In genomic region chr6:193773-194310, GRCh38 we compare ENCODE assay signal across 10 cellular contexts.
A peak's percentile ranks its signal among the peaks of the same experiment; 100 is the strongest.
DNase-seq lines count a peak whose midpoint lies in the region; ATAC-seq, FAIRE-seq and TF ChIP-seq lines count a peak whose summit lies in the region.
"Had no signal": no experiment of that assay in that cellular context is flagged by ENCODE, and none has a peak within 500 bp of the region (broad histone marks: within the 10 kb centered on the region; RNA-seq: fewer than 3 reads in every experiment).

No MANE protein-coding gene starts in this region.

- intact Hi-C loops in activated CD4-positive, alpha-beta memory T cell treated with anti-CD3 and anti-CD28 coated beads for 36 hours (cut with micrococcal nuclease) = loop anchor here (1.0 kb wide), 3 partner anchors 15 to 31 kb away; no protein-coding TSS in a partner anchor
- intact Hi-C loops in MCF 10A (cut with micrococcal nuclease) (no loop called here), transverse colon (cut with DNase I; ENCODE audit: low total_unique reads) (no loop called here)

- no TSS peak for BruUV-seq in MCF 10A (replicated peaks; lab: Mats Ljungman, UMichigan)

- H3K9me3 Mint-ChIP-seq in activated CD4-positive, alpha-beta memory T cell treated with anti-CD3 and anti-CD28 coated beads for 36 hours = no peaks in the 10 kb centered on the region
- peaks cover 8% of the 10 kb centered on the region for H3K9me3 Mint-ChIP-seq in natural killer cell treated with Interleukin-12 subunit alpha and Interleukin-12 subunit beta and Interleukin-15 and Interleukin-18, amount 100 ng/mL, for 72 hours
- H3K9me3 Mint-ChIP-seq in GM23338 (no peaks in the 10 kb centered on the region; the same call in 1 of the 3 replicates), MCF 10A (ENCODE audit: unreplicated experiment) (no peaks in the 10 kb centered on the region)

- TF ChIP-seq CTCF in GM23338 (conservative IDR thresholded peaks at IDR 0.05; ENCODE audit: low read depth in 2 of 2) (no peak), MCF 10A (IDR thresholded peaks at IDR 0.05; ENCODE audit: unreplicated experiment) (no peak), transverse colon (IDR thresholded peaks at IDR 0.05) (no peak)

- in situ Hi-C loops in transverse colon (cut with MboI; ENCODE audit: low pct_ligation_motif_present in 1 of 4, low pct_unique_long_range_greater_than_20kb in 1 of 4, low sequenced_read_pairs in 3 of 4) = no loop called here

- H3K27me3 ChIP-seq in GM23338 (ENCODE audit: insufficient read depth) = no peaks in the 10 kb centered on the region
- H3K27me3 ChIP-seq in transverse colon = no peaks in the 10 kb centered on the region

- CTCF ChIA-PET in activated CD4-positive, alpha-beta memory T cell treated with anti-CD3 and anti-CD28 coated beads for 36 hours (lab: Charles Lee) = interaction anchor here (0.6 to 1.0 kb wide), 3 partner anchors 27 to 196 kb away, joined by 3 read pairs; no protein-coding TSS in a partner anchor
- CTCF ChIA-PET in MCF 10A (lab: Yijun Ruan, JAX) = no interaction called here

- H3K27me3 Mint-ChIP-seq in activated CD4-positive, alpha-beta memory T cell treated with anti-CD3 and anti-CD28 coated beads for 36 hours = no peaks in the 10 kb centered on the region
- H3K27me3 Mint-ChIP-seq in natural killer cell treated with Interleukin-12 subunit alpha and Interleukin-12 subunit beta and Interleukin-15 and Interleukin-18, amount 100 ng/mL, for 72 hours = no peaks in the 10 kb centered on the region
- peaks cover 5% of the 10 kb centered on the region for H3K27me3 Mint-ChIP-seq in GM23338 (ENCODE audit: insufficient read depth, low read depth, poor library complexity)
- H3K27me3 Mint-ChIP-seq in MCF 10A (ENCODE audit: insufficient read depth, unreplicated experiment) = no peaks in the 10 kb centered on the region

- TF ChIP-seq EP300 in transverse colon (IDR thresholded peaks at IDR 0.05; ENCODE audit: low read depth) = no peak

- peaks cover 68% of the 10 kb centered on the region for H3K4me1 Mint-ChIP-seq in activated CD4-positive, alpha-beta memory T cell treated with anti-CD3 and anti-CD28 coated beads for 36 hours (ENCODE audit: low read depth)
- H3K4me1 Mint-ChIP-seq in natural killer cell treated with Interleukin-12 subunit alpha and Interleukin-12 subunit beta and Interleukin-15 and Interleukin-18, amount 100 ng/mL, for 72 hours (ENCODE audit: low read depth in 2 of 2) = peaks cover 62 to 72% of the 10 kb centered on the region in 2 donors
- H3K4me1 Mint-ChIP-seq in GM23338 = no peaks in the 10 kb centered on the region; the same call in 2 of the 3 replicates
- peaks cover 16% of the 10 kb centered on the region for H3K4me1 Mint-ChIP-seq in MCF 10A (ENCODE audit: insufficient read depth, unreplicated experiment)

- H3K36me3 ChIP-seq in GM23338 (ENCODE audit: insufficient read depth) (no peaks in the 10 kb centered on the region), transverse colon (no peaks in the 10 kb centered on the region)

- H3K36me3 Mint-ChIP-seq in activated CD4-positive, alpha-beta memory T cell treated with anti-CD3 and anti-CD28 coated beads for 36 hours = no peaks in the 10 kb centered on the region
- H3K36me3 Mint-ChIP-seq in natural killer cell treated with Interleukin-12 subunit alpha and Interleukin-12 subunit beta and Interleukin-15 and Interleukin-18, amount 100 ng/mL, for 72 hours = peaks cover 6% of the 10 kb centered on the region
- H3K36me3 Mint-ChIP-seq in GM23338 (ENCODE audit: low read depth) (no peaks in the 10 kb centered on the region; the same call in 2 of the 3 replicates), MCF 10A (ENCODE audit: insufficient read depth, unreplicated experiment) (no peaks in the 10 kb centered on the region)

- peak; percentile 58 for ATAC-seq in HG02610 (IDR thresholded peaks at IDR 0.05; ENCODE audit: unreplicated experiment)
- ATAC-seq in natural killer cell treated with Interleukin-12 subunit alpha and Interleukin-12 subunit beta and Interleukin-15 and Interleukin-18, amount 100 ng/mL, for 72 hours = peak; percentile 69 to 76
- ATAC-seq in GM23338 = no peak

- H3K79me2 ChIP-seq in GM23338 (replicated peaks; ENCODE audit: insufficient read depth) = no peaks in the 10 kb centered on the region

- H3K4me3 ChIP-seq in GM23338 (no peak overlapping the region), transverse colon (no peak overlapping the region)
- H3K4me3 ChIP-seq: GM23248 had no signal

- H3K4me2 ChIP-seq in GM23338 = no peak overlapping the region

- H3K9me3 ChIP-seq in transverse colon = no peaks in the 10 kb centered on the region

- no peaks in the 10 kb centered on the region for H3F3A ChIP-seq in GM23338 (replicated peaks; ENCODE audit: low read depth)

- H3K27ac ChIP-seq in GM23338 (ENCODE audit: low read depth) (no peak overlapping the region), transverse colon (no peak overlapping the region)
- H3K27ac ChIP-seq: GM23248 had no signal

- H3K4me3 Mint-ChIP-seq in activated CD4-positive, alpha-beta memory T cell treated with anti-CD3 and anti-CD28 coated beads for 36 hours = peak overlapping the region; percentile 0
- peak overlapping the region; percentile 65 for H3K4me3 Mint-ChIP-seq in natural killer cell treated with Interleukin-12 subunit alpha and Interleukin-12 subunit beta and Interleukin-15 and Interleukin-18, amount 100 ng/mL, for 72 hours
- H3K4me3 Mint-ChIP-seq in GM23338 (no peak overlapping the region), MCF 10A (ENCODE audit: unreplicated experiment) (no peak overlapping the region)

- 42 to 59% methylated on average over 4 to 7 of the region's 7 CpGs for WGBS in transverse colon (ENCODE audit: low coverage in 1 of 2), 2 donors

- peak overlapping the region; percentile 74 for H3K27ac Mint-ChIP-seq in activated CD4-positive, alpha-beta memory T cell treated with anti-CD3 and anti-CD28 coated beads for 36 hours
- H3K27ac Mint-ChIP-seq in natural killer cell treated with Interleukin-12 subunit alpha and Interleukin-12 subunit beta and Interleukin-15 and Interleukin-18, amount 100 ng/mL, for 72 hours = peak overlapping the region; percentile 93 to 100
- H3K27ac Mint-ChIP-seq in GM23338 = no peak overlapping the region
- no peak overlapping the region for H3K27ac Mint-ChIP-seq in MCF 10A (ENCODE audit: low read depth, unreplicated experiment)

- DNase-seq in GM12891 (ENCODE audit: insufficient read length, low spot score) (no peak), GM23338 (ENCODE audit: low spot score) (no peak), MCF 10A (ENCODE audit: unreplicated experiment) (no peak), COLO668 (lab: John Stamatoyannopoulos, UW; ENCODE audit: unreplicated experiment) (no peak), transverse colon (no peak)
- DNase-seq in activated CD4-positive, alpha-beta memory T cell treated with anti-CD3 and anti-CD28 coated beads for 36 hours = peak; percentile 53
- DNase-seq in natural killer cell treated with Interleukin-12 subunit alpha and Interleukin-12 subunit beta and Interleukin-15 and Interleukin-18, amount 100 ng/mL, for 72 hours (ENCODE audit: low spot score) = peak; percentile 70
- DNase-seq: GM23248, SHP77 treated with DMSO at 0.1 percent for 48 hours had no signal

- TF ChIP-seq POLR2A in GM12891 (IDR thresholded peaks at IDR 0.05; ENCODE audit: low read depth, low read length) = no peak
- no peak for TF ChIP-seq POLR2A in transverse colon (IDR thresholded peaks at IDR 0.05)

- no peaks in the 10 kb centered on the region; the same call in 1 of the 2 replicates for H3K9me2 ChIP-seq in GM23338 (ENCODE audit: insufficient read depth)

- peak; percentile 20 for FAIRE-seq in GM12891 (lab: Jason Lieb, UNC)

- POLR2A ChIA-PET in activated CD4-positive, alpha-beta memory T cell treated with anti-CD3 and anti-CD28 coated beads for 36 hours (lab: Charles Lee) = interaction anchor here (0.6 to 1.8 kb wide), 5 partner anchors 16 to 206 kb away, joined by 3 to 5 read pairs (median 3); no protein-coding TSS in a partner anchor
- POLR2A ChIA-PET in MCF 10A (lab: Yijun Ruan, JAX) = no interaction called here

- H3K4me1 ChIP-seq in GM23338 (ENCODE audit: insufficient read depth) (no peaks in the 10 kb centered on the region), transverse colon (peaks cover 0 to 19% (median 7%) of the 10 kb centered on the region in 4 donors)

- no peaks in the 10 kb centered on the region for H4K20me1 ChIP-seq in GM23338 (replicated peaks; ENCODE audit: insufficient read depth)

- no peak overlapping the region for H2AFZ ChIP-seq in GM23338
- H2AFZ ChIP-seq: GM23248 had no signal

TF ChIP-seq in GM12891, 5 proteins besides CTCF, POLR2A, EP300 and RAD21:
- TF ChIP-seq PAX5 (IDR thresholded peaks at IDR 0.05; ENCODE audit: insufficient read depth, low read length, severe bottlenecking) = peak; percentile 9
- TF ChIP-seq SPI1 (IDR thresholded peaks at IDR 0.05; ENCODE audit: low read depth, low read length) = no peak
- TF ChIP-seq POU2F2 (IDR thresholded peaks at IDR 0.05; ENCODE audit: low read depth, low read length) = peak; percentile 84

TF ChIP-seq in GM23338, 12 proteins besides CTCF, POLR2A, EP300 and RAD21:
- no peak for TF ChIP-seq NANOG (IDR thresholded peaks at IDR 0.05; ENCODE audit: borderline replicate concordance)
- TF ChIP-seq POLR2AphosphoS5 (IDR thresholded peaks at IDR 0.05; ENCODE audit: low read depth) = no peak

Comparison
In these comparisons a context has a peak if more than half of its experiments do, and no peak if none do; other contexts are left out.
1. DNase-seq: peak in activated CD4-positive, alpha-beta memory T cell treated with anti-CD3 and anti-CD28 coated beads for 36 hours (single experiment) and natural killer cell treated with Interleukin-12 subunit alpha and Interleukin-12 subunit beta and Interleukin-15 and Interleukin-18, amount 100 ng/mL, for 72 hours (single experiment); none in GM12891 (single experiment), GM23338 (single experiment), MCF 10A (single experiment), COLO668 (single experiment) and transverse colon (single experiment).
2. H3K27ac Mint-ChIP-seq: peak in activated CD4-positive, alpha-beta memory T cell treated with anti-CD3 and anti-CD28 coated beads for 36 hours (single experiment) and natural killer cell treated with Interleukin-12 subunit alpha and Interleukin-12 subunit beta and Interleukin-15 and Interleukin-18, amount 100 ng/mL, for 72 hours (2 of 2); none in GM23338 (single experiment) and MCF 10A (single experiment).
3. H3K4me3 Mint-ChIP-seq: peak in activated CD4-positive, alpha-beta memory T cell treated with anti-CD3 and anti-CD28 coated beads for 36 hours (single experiment) and natural killer cell treated with Interleukin-12 subunit alpha and Interleukin-12 subunit beta and Interleukin-15 and Interleukin-18, amount 100 ng/mL, for 72 hours (single experiment); none in GM23338 (single experiment) and MCF 10A (single experiment).